ENCODE assay signal across 8 cellular contexts in genomic region chr9:114434878-114435311, GRCh38. TPM values are rescaled to one million over a fixed set of nuclear protein-coding genes. Genes with fewer than 3 reads are reported as not detected.
DNase-seq lines count a peak whose midpoint lies in the region; ATAC-seq and TF ChIP-seq lines count a peak whose summit lies in the region.

No MANE protein-coding gene starts in this region.

- no peaks in the 10 kb centered on the region for H3K79me2 ChIP-seq in DND-41 (ENCODE audit: insufficient read depth, low read length)
- no peaks in the 10 kb centered on the region for H3K79me2 ChIP-seq in PC-3 (ENCODE audit: low read length)

- WGBS in esophagus muscularis mucosa = 58% methylated on average over 9 of the region's 9 CpGs
- 38 to 49% (median 49%) methylated on average over 9 of the region's 9 CpGs for WGBS in ovary, 3 donors

- no peaks in the 10 kb centered on the region for H3K4me1 ChIP-seq in DND-41 (ENCODE audit: insufficient read depth, low read length)
- H3K4me1 ChIP-seq in PC-3 (ENCODE audit: insufficient read depth, low read length) = peaks cover 4% of the 10 kb centered on the region; the same call in 1 of the 2 replicates
- H3K4me1 ChIP-seq in esophagus muscularis mucosa = peaks cover 0 to 5% (median 0%) of the 10 kb centered on the region in 4 donors
- no peaks in the 10 kb centered on the region for H3K4me1 ChIP-seq in ovary (ENCODE audit: insufficient read depth)

- no peak overlapping the region for H3K27ac ChIP-seq in DND-41 (ENCODE audit: low read length)
- no peak overlapping the region for H3K27ac ChIP-seq in PC-3 (ENCODE audit: low read length)
- no peak overlapping the region for H3K27ac ChIP-seq in esophagus muscularis mucosa (replicated peaks in 1 of 4)
- H3K27ac ChIP-seq in ovary = no peak overlapping the region

- no peaks in the 10 kb centered on the region for H3F3A ChIP-seq in PC-3 (ENCODE audit: low read length, unreplicated experiment)

- H2AFZ ChIP-seq in DND-41 (ENCODE audit: low read depth, low read length) (no peak overlapping the region), PC-3 (ENCODE audit: low read length) (no peak overlapping the region)

- no peak for DNase-seq in DND-41
- DNase-seq in HT-29 (ENCODE audit: low spot score) = peak; percentile 54
- peak; percentile 49 for DNase-seq in PC-3
- DNase-seq in esophagus muscularis mucosa (ENCODE audit: extremely low spot score) = no peak
- peak in 1 of 5 donors; percentile 26 for DNase-seq in ovary
- DNase-seq in stimulated activated CD4-positive, alpha-beta T cell treated with anti-CD3 and anti-CD28 coated beads, Interleukin-4, amount 100 ng/mL, for 4 hours = no peak
- DNase-seq in dedifferentiated amniotic fluid mesenchymal stem cell (ENCODE audit: extremely low spot score) = no peak

- no TSS peak for BruUV-seq in PC-3 (replicated peaks; lab: Mats Ljungman, UMichigan)

- H3K4me3 ChIP-seq in DND-41 (ENCODE audit: low read depth in 1 of 2, low read length in 2 of 2) (no peak overlapping the region), PC-3 (ENCODE audit: low read length) (no peak overlapping the region), esophagus muscularis mucosa (no peak overlapping the region), ovary (no peak overlapping the region)

- CTCF ChIA-PET in PC-3 (lab: Charles Lee) = no interaction called here

- TF ChIP-seq EP300 in esophagus muscularis mucosa (IDR thresholded peaks at IDR 0.05) (no peak), ovary (IDR thresholded peaks at IDR 0.05) (no peak)

- H3K9me3 ChIP-seq in DND-41 (ENCODE audit: insufficient read depth, low read length, severe bottlenecking) = no peaks in the 10 kb centered on the region
- no peaks in the 10 kb centered on the region for H3K9me3 ChIP-seq in PC-3 (ENCODE audit: low read length)
- H3K9me3 ChIP-seq in esophagus muscularis mucosa = no peaks in the 10 kb centered on the region
- no peaks in the 10 kb centered on the region for H3K9me3 ChIP-seq in ovary

- ATAC-seq in DND-41 (ENCODE audit: insufficient read depth, low read depth) (no peak), PC-3 (peak; percentile 60; the same call in 1 of the 2 replicates), GM18505 (IDR thresholded peaks at IDR 0.05; ENCODE audit: unreplicated experiment) (no peak)

- TF ChIP-seq CTCF in DND-41 (IDR thresholded peaks at IDR 0.05; ENCODE audit: borderline replicate concordance, extremely low read depth, low read length, poor library complexity, severe bottlenecking) = peak; percentile 44
- peak; percentile 67 for TF ChIP-seq CTCF in PC-3 (conservative IDR thresholded peaks at IDR 0.05; ENCODE audit: low read depth, low read length)
- TF ChIP-seq CTCF in esophagus muscularis mucosa (IDR thresholded peaks at IDR 0.05) = peak in 2 of 3 experiments; percentile 8 to 25
- TF ChIP-seq CTCF in ovary (IDR thresholded peaks at IDR 0.05) = peak in 2 of 3 donors; percentile 41 to 50

- no peaks in the 10 kb centered on the region for H4K20me1 ChIP-seq in DND-41 (ENCODE audit: insufficient read depth, low read length)
- no peaks in the 10 kb centered on the region for H4K20me1 ChIP-seq in PC-3 (ENCODE audit: low read length)

- intact Hi-C loops in PC-3 (cut with micrococcal nuclease) (loop anchor here (1.0 to 2.0 kb wide), 2 partner anchors 68 to 218 kb away; no protein-coding TSS in a partner anchor), esophagus muscularis mucosa (cut with DNase I) (no loop called here), ovary (cut with DNase I) (loop anchor here in 3 of 4 donors (2.0 to 10.0 kb wide), 4 partner anchors 218 to 580 kb away; partner anchors contain the start of gene TEX53 (in 2 of the 3))

- H3K9ac ChIP-seq in DND-41 (ENCODE audit: low read depth, low read length) (no peak overlapping the region), PC-3 (ENCODE audit: low read length) (no peak overlapping the region)

- H3K4me2 ChIP-seq in DND-41 (ENCODE audit: insufficient read depth, low read length) = no peak overlapping the region
- no peak overlapping the region for H3K4me2 ChIP-seq in PC-3 (ENCODE audit: low read length)

- peaks cover 2% of the 10 kb centered on the region for H3K27me3 ChIP-seq in DND-41 (ENCODE audit: insufficient read depth, low read length, poor library complexity)
- no peaks in the 10 kb centered on the region for H3K27me3 ChIP-seq in PC-3 (ENCODE audit: low read length)
- H3K27me3 ChIP-seq in esophagus muscularis mucosa = no peaks in the 10 kb centered on the region
- H3K27me3 ChIP-seq in ovary = no peaks in the 10 kb centered on the region

- POLR2A ChIA-PET in PC-3 (lab: Charles Lee; ENCODE audit: unreplicated experiment) = interaction anchor here (0.7 kb wide), 1 partner anchor 1250 kb away, joined by 4 read pairs; no protein-coding TSS in a partner anchor

- no peaks in the 10 kb centered on the region for H3K9me2 ChIP-seq in PC-3 (replicated peaks; ENCODE audit: low read length)

- no peak for TF ChIP-seq POLR2A in esophagus muscularis mucosa (IDR thresholded peaks at IDR 0.05; ENCODE audit: low read depth)
- TF ChIP-seq POLR2A in ovary (IDR thresholded peaks at IDR 0.05) = no peak
- no peak for TF ChIP-seq POLR2A in GM18505 (IDR thresholded peaks at IDR 0.05; ENCODE audit: borderline replicate concordance, extremely low read depth, insufficient read depth, insufficient read length)

- H3K36me3 ChIP-seq in DND-41 (ENCODE audit: insufficient read depth, low read length) (no peaks in the 10 kb centered on the region), PC-3 (ENCODE audit: low read depth, low read length) (no peaks in the 10 kb centered on the region), esophagus muscularis mucosa (no peaks in the 10 kb centered on the region), ovary (no peaks in the 10 kb centered on the region)

RNA-seq across cellular contexts. Expression of gene AKNA, which starts 47.1 kb away (rescaled TPM):
- total RNA-seq in HT-29 (2014; rRNA removed; shearing (Covaris generic)) = 6.1 and 7.8 TPM in 2 replicates
- total RNA-seq in PC-3 (2014; rRNA removed) (7.6 and 9.1 TPM in 2 replicates), esophagus muscularis mucosa (10 to 100 TPM; 12.5 to 18.5 (median 17.3) TPM), ovary (100 to 1,000 TPM in 1 of 7 donors, 10 to 100 TPM in 6; 21.1 to 123 (median 39.7) TPM)
- 10 to 100 TPM; 12.9 to 24.5 TPM for polyA plus RNA-seq in ovary

Comparison
In these comparisons a context has a peak if more than half of its experiments do, and no peak if none do; other contexts are left out.
1. DNase-seq: peak in HT-29 (single experiment) and PC-3 (single experiment); none in DND-41 (single experiment), esophagus muscularis mucosa (single experiment), stimulated activated CD4-positive, alpha-beta T cell treated with anti-CD3 and anti-CD28 coated beads, Interleukin-4, amount 100 ng/mL, for 4 hours (0 of 2) and dedifferentiated amniotic fluid mesenchymal stem cell (single experiment).
2. CTCF ChIP-seq: peak in every context shown above with its lines; median percentile 67 in PC-3; 46 in ovary; 44 in DND-41; 16 in esophagus muscularis mucosa.